Comparison of ENCODE assay signal across 12 cellular contexts in the genomic region with DNA sequence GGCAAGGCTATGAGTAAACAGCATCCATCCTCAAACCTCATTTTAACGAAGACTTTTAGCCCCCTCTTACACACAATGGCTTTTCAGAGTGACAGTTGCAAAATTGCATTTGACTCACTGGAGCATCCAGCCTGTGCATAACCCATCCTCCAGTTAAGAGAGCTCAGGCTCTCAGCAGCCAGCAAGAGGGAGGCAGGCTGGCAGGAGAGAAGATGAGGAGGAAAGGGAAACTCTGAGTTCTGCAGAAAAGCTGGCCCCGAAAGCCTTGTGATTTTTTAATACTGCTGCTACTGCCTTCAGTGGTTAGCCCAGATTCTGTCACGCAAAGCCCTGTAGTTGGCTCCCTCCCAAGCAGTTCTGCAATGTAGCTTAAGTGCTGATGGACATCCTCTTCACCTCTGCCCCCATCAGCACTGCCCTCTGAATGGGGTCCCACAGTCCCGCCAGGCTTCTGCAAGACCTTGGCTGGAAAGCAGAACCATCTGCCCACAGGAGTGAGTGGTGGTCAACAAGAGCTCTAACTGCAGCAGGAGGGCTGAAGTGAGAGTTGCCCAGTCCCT.
DNase-seq lines count a peak whose midpoint lies in the region.
"Had no signal": no experiment of that assay in that cellular context is flagged by ENCODE, and none has a peak within 500 bp of the region (broad histone marks: within the 10 kb centered on the region; RNA-seq: fewer than 3 reads in every experiment).

No MANE protein-coding gene starts in this region.

- H3K36me3 Mint-ChIP-seq in activated CD4-positive, alpha-beta T cell treated with anti-CD3 and anti-CD28 coated beads, Interleukin-2, amount 10 ng/mL, durations not matched to agents 24 days and 14 days (ENCODE audit: low read depth) = no peaks in the 10 kb centered on the region
- H3K36me3 Mint-ChIP-seq: CD14-positive monocyte; CD4-positive, alpha-beta memory T cell had no signal

- no peaks in the 10 kb centered on the region for H3K9me3 Mint-ChIP-seq in activated CD4-positive, alpha-beta T cell treated with anti-CD3 and anti-CD28 coated beads, Interleukin-2, amount 10 ng/mL, durations not matched to agents 24 days and 14 days
- H3K9me3 Mint-ChIP-seq: CD4-positive, alpha-beta memory T cell had no signal

- no peaks in the 10 kb centered on the region for H3K4me1 Mint-ChIP-seq in activated CD4-positive, alpha-beta T cell treated with anti-CD3 and anti-CD28 coated beads, Interleukin-2, amount 10 ng/mL, durations not matched to agents 24 days and 14 days
- H3K4me1 Mint-ChIP-seq: CD14-positive monocyte; CD4-positive, alpha-beta memory T cell had no signal

- no peaks in the 10 kb centered on the region for H3K27me3 Mint-ChIP-seq in activated CD4-positive, alpha-beta T cell treated with anti-CD3 and anti-CD28 coated beads, Interleukin-2, amount 10 ng/mL, durations not matched to agents 24 days and 14 days
- H3K27me3 Mint-ChIP-seq: CD4-positive, alpha-beta memory T cell had no signal

- H3K27ac Mint-ChIP-seq in activated CD4-positive, alpha-beta T cell treated with anti-CD3 and anti-CD28 coated beads, Interleukin-2, amount 10 ng/mL, durations not matched to agents 24 days and 14 days = no peak overlapping the region
- H3K27ac Mint-ChIP-seq: CD14-positive monocyte; CD4-positive, alpha-beta memory T cell had no signal

- peak; percentile 28 to 48 for DNase-seq in NCI-H526 (lab: John Stamatoyannopoulos, UW)
- no peak for DNase-seq in NCI-H526 treated with DMSO at 0.1 percent for 48 hours (lab: John Stamatoyannopoulos, UW)
- peak; percentile 34 for DNase-seq in cerebellar cortex (ENCODE audit: low spot score)
- DNase-seq in midbrain (lab: John Stamatoyannopoulos, UW) = peak; percentile 15
- DNase-seq in stimulated activated naive CD4-positive, alpha-beta T cell treated with Interleukin-2 at 50 U/mL for 16 hours (lab: John Stamatoyannopoulos, UW) = no peak
- DNase-seq in DMS 273 treated with DMSO at 0.1 percent for 48 hours (lab: John Stamatoyannopoulos, UW) = no peak
- DNase-seq in activated CD4-positive, alpha-beta T cell treated with anti-CD3 and anti-CD28 coated beads, Interleukin-2, amount 10 ng/mL, durations not matched to agents 24 days and 14 days = no peak
- DNase-seq: AML-193; CD4-positive, alpha-beta memory T cell; DMS79 treated with DMSO at 0.1 percent for 48 hours; IMR-90 had no signal

- no peak overlapping the region for H3K4me3 Mint-ChIP-seq in activated CD4-positive, alpha-beta T cell treated with anti-CD3 and anti-CD28 coated beads, Interleukin-2, amount 10 ng/mL, durations not matched to agents 24 days and 14 days
- H3K4me3 Mint-ChIP-seq: CD4-positive, alpha-beta memory T cell had no signal

- intact Hi-C loops in activated CD4-positive, alpha-beta T cell treated with anti-CD3 and anti-CD28 coated beads, Interleukin-2, amount 10 ng/mL, durations not matched to agents 24 days and 14 days (cut with micrococcal nuclease) = no loop called here

Comparison
In these comparisons a context has a peak if more than half of its experiments do, and no peak if none do; other contexts are left out.
1. DNase-seq: peak in NCI-H526 (2 of 2), cerebellar cortex (single experiment) and midbrain (single experiment); none in NCI-H526 treated with DMSO at 0.1 percent for 48 hours (single experiment), stimulated activated naive CD4-positive, alpha-beta T cell treated with Interleukin-2 at 50 U/mL for 16 hours (single experiment), DMS 273 treated with DMSO at 0.1 percent for 48 hours (single experiment) and activated CD4-positive, alpha-beta T cell treated with anti-CD3 and anti-CD28 coated beads, Interleukin-2, amount 10 ng/mL, durations not matched to agents 24 days and 14 days (single experiment).